9 cellular contexts compared by ENCODE assay signal in the genomic region with DNA sequence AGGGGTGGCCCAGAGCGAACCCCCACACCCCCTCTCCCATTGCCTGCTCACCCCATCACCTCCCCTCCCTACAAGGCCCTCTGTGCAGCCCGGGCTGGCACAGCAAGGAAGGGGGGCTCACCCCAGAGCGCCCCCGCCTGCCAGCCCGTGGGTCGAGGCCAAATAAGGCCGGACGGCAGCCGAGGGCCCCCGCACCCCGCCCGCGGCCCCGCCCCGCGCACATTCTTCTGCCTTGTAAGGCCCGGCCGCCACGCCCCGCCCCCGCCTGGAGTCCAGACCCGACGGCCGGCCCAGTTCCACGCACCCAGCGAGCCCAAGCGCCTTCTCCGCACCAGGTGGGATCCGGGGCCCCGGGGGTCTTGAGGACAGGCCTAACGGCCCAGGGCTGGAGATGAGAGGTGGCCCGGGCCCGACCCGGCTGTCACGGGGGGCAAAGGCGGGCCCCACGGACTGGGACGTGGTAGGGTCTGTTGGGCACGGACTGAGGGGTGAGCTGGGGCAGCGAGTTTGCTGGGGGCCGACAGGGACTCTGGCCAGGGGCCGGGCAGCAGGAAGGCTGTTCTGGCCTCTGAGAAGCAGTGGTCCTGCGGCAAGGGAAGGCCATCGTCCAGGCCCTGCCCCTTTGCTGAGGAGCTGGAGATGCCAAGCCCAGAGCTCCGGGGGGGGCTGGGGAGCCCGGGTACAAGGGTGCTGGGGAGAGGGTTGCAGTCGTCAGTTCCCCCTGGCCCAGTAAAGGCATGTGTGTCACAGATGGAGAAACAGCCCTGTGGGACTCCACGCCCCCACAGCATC. TPM values are rescaled to one million over a fixed set of nuclear protein-coding genes. Genes with fewer than 3 reads are reported as not detected.
DNase-seq lines count a peak whose midpoint lies in the region; ATAC-seq and TF ChIP-seq lines count a peak whose summit lies in the region.
"Had no signal": no experiment of that assay in that cellular context is flagged by ENCODE, and none has a peak within 500 bp of the region (broad histone marks: within the 10 kb centered on the region; RNA-seq: fewer than 3 reads in every experiment).

Gene MYL9, plus strand, starts transcription at position 293 of the 792 bp plus-strand sequence. CDS start 3,366 bp downstream, outside the sequence.

- H3K9ac ChIP-seq in skeletal muscle satellite cell (ENCODE audit: low read depth, low read length), result peak within 1 kb of the TSS; percentile 99

- no peaks in the 10 kb centered on the region for H3K36me3 Mint-ChIP-seq in activated CD4-positive, alpha-beta T cell treated with anti-CD3 and anti-CD28 coated beads, Interleukin-2, amount 10 ng/mL, durations not matched to agents 24 days and 14 days (ENCODE audit: low read depth)
- peaks cover 8% of the 10 kb centered on the region for H3K36me3 Mint-ChIP-seq in MCF 10A (ENCODE audit: insufficient read depth, unreplicated experiment)
- H3K36me3 Mint-ChIP-seq: CD4-positive, CD25-positive, alpha-beta regulatory T cell had no signal

- BruUV-seq in MCF 10A (replicated peaks; lab: Mats Ljungman, UMichigan), result no TSS peak

- no peaks in the 10 kb centered on the region for H3K9me3 Mint-ChIP-seq in activated CD4-positive, alpha-beta T cell treated with anti-CD3 and anti-CD28 coated beads, Interleukin-2, amount 10 ng/mL, durations not matched to agents 24 days and 14 days
- no peaks in the 10 kb centered on the region for H3K9me3 Mint-ChIP-seq in MCF 10A (ENCODE audit: unreplicated experiment)
- H3K9me3 Mint-ChIP-seq: CD4-positive, CD25-positive, alpha-beta regulatory T cell had no signal

- peak within 1 kb of the TSS; percentile 94 for H3K4me3 ChIP-seq in skeletal muscle satellite cell (ENCODE audit: low read length)

- no peak within 1 kb of the TSS for H3K4me3 Mint-ChIP-seq in activated CD4-positive, alpha-beta T cell treated with anti-CD3 and anti-CD28 coated beads, Interleukin-2, amount 10 ng/mL, durations not matched to agents 24 days and 14 days
- no peak within 1 kb of the TSS for H3K4me3 Mint-ChIP-seq in MCF 10A (ENCODE audit: unreplicated experiment)

- H3K4me1 ChIP-seq in skeletal muscle satellite cell (ENCODE audit: control insufficient read depth, insufficient read depth, low read length), result peaks cover 41% of the 10 kb centered on the region

- peaks cover 8% of the 10 kb centered on the region for H3K27me3 Mint-ChIP-seq in activated CD4-positive, alpha-beta T cell treated with anti-CD3 and anti-CD28 coated beads, Interleukin-2, amount 10 ng/mL, durations not matched to agents 24 days and 14 days
- H3K27me3 Mint-ChIP-seq in MCF 10A (ENCODE audit: insufficient read depth, unreplicated experiment), result no peaks in the 10 kb centered on the region

- POLR2A ChIA-PET in MCF 10A (lab: Yijun Ruan, JAX), result no interaction called here

- H3K36me3 ChIP-seq in skeletal muscle satellite cell (ENCODE audit: insufficient read depth, low read length), result peaks cover 11% of the 10 kb centered on the region

- H3K4me2 ChIP-seq in skeletal muscle satellite cell (ENCODE audit: low read length), result peak within 1 kb of the TSS; percentile 97

- CTCF ChIA-PET in MCF 10A (lab: Yijun Ruan, JAX), result interaction anchor here (0.6 kb wide), 2 partner anchors 189 to 1655 kb away, joined by 4 to 5 read pairs; no protein-coding TSS in a partner anchor

- H3K27ac Mint-ChIP-seq in activated CD4-positive, alpha-beta T cell treated with anti-CD3 and anti-CD28 coated beads, Interleukin-2, amount 10 ng/mL, durations not matched to agents 24 days and 14 days, result no peak within 1 kb of the TSS
- peak within 1 kb of the TSS; percentile 61 for H3K27ac Mint-ChIP-seq in MCF 10A (ENCODE audit: low read depth, unreplicated experiment)

- peak; percentile 64 for DNase-seq in activated CD4-positive, alpha-beta T cell treated with anti-CD3 and anti-CD28 coated beads, Interleukin-2, amount 10 ng/mL, durations not matched to agents 24 days and 14 days
- no peak for DNase-seq in activated CD4-positive, alpha-beta T cell treated with anti-CD3 and anti-CD28 coated beads, Interleukin-2, amount 50 U/mL, for 4 hours
- DNase-seq in MCF 10A (ENCODE audit: unreplicated experiment) (peak; percentile 20), iPS-NIHi11 (ENCODE audit: low spot score) (peak; percentile 94), GDM1 (lab: John Stamatoyannopoulos, UW) (no peak)

- ATAC-seq in GM18861 (IDR thresholded peaks at IDR 0.05; ENCODE audit: unreplicated experiment), result no peak
- ATAC-seq in SK-N-SH treated with all-trans-retinoic acid at 6 μM for 48 hours, result no peak

- intact Hi-C loops in activated CD4-positive, alpha-beta T cell treated with anti-CD3 and anti-CD28 coated beads, Interleukin-2, amount 10 ng/mL, durations not matched to agents 24 days and 14 days (cut with micrococcal nuclease), result no loop called here
- intact Hi-C loops in MCF 10A (cut with micrococcal nuclease), result no loop called here

- H3K27me3 ChIP-seq in skeletal muscle satellite cell (ENCODE audit: control insufficient read depth, insufficient read depth, low read length), result no peaks in the 10 kb centered on the region

- no peaks in the 10 kb centered on the region for H3K4me1 Mint-ChIP-seq in activated CD4-positive, alpha-beta T cell treated with anti-CD3 and anti-CD28 coated beads, Interleukin-2, amount 10 ng/mL, durations not matched to agents 24 days and 14 days
- peaks cover 8% of the 10 kb centered on the region for H3K4me1 Mint-ChIP-seq in MCF 10A (ENCODE audit: insufficient read depth, unreplicated experiment)

- no peak for TF ChIP-seq CTCF in MCF 10A (IDR thresholded peaks at IDR 0.05; ENCODE audit: unreplicated experiment)

- H3K9me3 ChIP-seq in skeletal muscle satellite cell (replicated peaks; ENCODE audit: low read length), result no peaks in the 10 kb centered on the region

TF ChIP-seq in SK-N-SH treated with all-trans-retinoic acid at 6 μM for 48 hours, 23 proteins besides CTCF, POLR2A, EP300 and RAD21:
- TF ChIP-seq, protein P1, sequence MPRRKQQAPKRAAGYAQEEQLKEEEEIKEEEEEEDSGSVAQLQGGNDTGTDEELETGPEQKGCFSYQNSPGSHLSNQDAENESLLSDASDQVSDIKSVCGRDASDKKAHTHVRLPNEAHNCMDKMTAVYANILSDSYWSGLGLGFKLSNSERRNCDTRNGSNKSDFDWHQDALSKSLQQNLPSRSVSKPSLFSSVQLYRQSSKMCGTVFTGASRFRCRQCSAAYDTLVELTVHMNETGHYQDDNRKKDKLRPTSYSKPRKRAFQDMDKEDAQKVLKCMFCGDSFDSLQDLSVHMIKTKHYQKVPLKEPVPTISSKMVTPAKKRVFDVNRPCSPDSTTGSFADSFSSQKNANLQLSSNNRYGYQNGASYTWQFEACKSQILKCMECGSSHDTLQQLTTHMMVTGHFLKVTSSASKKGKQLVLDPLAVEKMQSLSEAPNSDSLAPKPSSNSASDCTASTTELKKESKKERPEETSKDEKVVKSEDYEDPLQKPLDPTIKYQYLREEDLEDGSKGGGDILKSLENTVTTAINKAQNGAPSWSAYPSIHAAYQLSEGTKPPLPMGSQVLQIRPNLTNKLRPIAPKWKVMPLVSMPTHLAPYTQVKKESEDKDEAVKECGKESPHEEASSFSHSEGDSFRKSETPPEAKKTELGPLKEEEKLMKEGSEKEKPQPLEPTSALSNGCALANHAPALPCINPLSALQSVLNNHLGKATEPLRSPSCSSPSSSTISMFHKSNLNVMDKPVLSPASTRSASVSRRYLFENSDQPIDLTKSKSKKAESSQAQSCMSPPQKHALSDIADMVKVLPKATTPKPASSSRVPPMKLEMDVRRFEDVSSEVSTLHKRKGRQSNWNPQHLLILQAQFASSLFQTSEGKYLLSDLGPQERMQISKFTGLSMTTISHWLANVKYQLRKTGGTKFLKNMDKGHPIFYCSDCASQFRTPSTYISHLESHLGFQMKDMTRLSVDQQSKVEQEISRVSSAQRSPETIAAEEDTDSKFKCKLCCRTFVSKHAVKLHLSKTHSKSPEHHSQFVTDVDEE (CRISPR knock-in tag; IDR thresholded peaks at IDR 0.05), result no peak
- no peak for TF ChIP-seq CSDC2 (CRISPR knock-in tag; IDR thresholded peaks at IDR 0.05)
- TF ChIP-seq ZC3H10 (CRISPR knock-in tag; IDR thresholded peaks at IDR 0.05), result no peak
- no peak for TF ChIP-seq OSR1 (CRISPR knock-in tag; IDR thresholded peaks at IDR 0.05)
- no peak for TF ChIP-seq TOX (CRISPR knock-in tag; IDR thresholded peaks at IDR 0.05; ENCODE audit: borderline replicate concordance)
- TF ChIP-seq ZFP30 (CRISPR knock-in tag; IDR thresholded peaks at IDR 0.05), result no peak
- no peak for TF ChIP-seq ZFP3 (CRISPR knock-in tag; IDR thresholded peaks at IDR 0.05)
- no peak for TF ChIP-seq BACH2 (CRISPR knock-in tag; IDR thresholded peaks at IDR 0.05; ENCODE audit: borderline replicate concordance)
- TF ChIP-seq ARNTL (CRISPR knock-in tag; IDR thresholded peaks at IDR 0.05; ENCODE audit: borderline replicate concordance, low read depth), result no peak
- no peak for TF ChIP-seq ISL1 (CRISPR knock-in tag; IDR thresholded peaks at IDR 0.05)

RNA-seq across cellular contexts. Expression of gene MYL9, which starts in this region (rescaled TPM):
- total RNA-seq in activated CD4-positive, alpha-beta T cell treated with anti-CD3 and anti-CD28 coated beads, Interleukin-2, amount 10 ng/mL, durations not matched to agents 24 days and 14 days, result 0.14 and 0.33 TPM in 2 replicates
- total RNA-seq in MCF 10A (2022), result 4.3 and 7.9 TPM in 2 replicates
- 14.4 and 44.6 TPM in 2 replicates for total RNA-seq in skeletal muscle satellite cell (2012; rRNA removed)

Comparison
In these comparisons a context has a peak if more than half of its experiments do, and no peak if none do; other contexts are left out.
1. Peak in DNase-seq in activated CD4-positive, alpha-beta T cell treated with anti-CD3 and anti-CD28 coated beads, Interleukin-2, amount 10 ng/mL, durations not matched to agents 24 days and 14 days; RNA of the gene not detected or under 1 TPM.
2. DNase-seq: peak in MCF 10A (single experiment) and iPS-NIHi11 (single experiment); none in activated CD4-positive, alpha-beta T cell treated with anti-CD3 and anti-CD28 coated beads, Interleukin-2, amount 50 U/mL, for 4 hours (0 of 2) and GDM1 (single experiment).